In the genomic region with DNA sequence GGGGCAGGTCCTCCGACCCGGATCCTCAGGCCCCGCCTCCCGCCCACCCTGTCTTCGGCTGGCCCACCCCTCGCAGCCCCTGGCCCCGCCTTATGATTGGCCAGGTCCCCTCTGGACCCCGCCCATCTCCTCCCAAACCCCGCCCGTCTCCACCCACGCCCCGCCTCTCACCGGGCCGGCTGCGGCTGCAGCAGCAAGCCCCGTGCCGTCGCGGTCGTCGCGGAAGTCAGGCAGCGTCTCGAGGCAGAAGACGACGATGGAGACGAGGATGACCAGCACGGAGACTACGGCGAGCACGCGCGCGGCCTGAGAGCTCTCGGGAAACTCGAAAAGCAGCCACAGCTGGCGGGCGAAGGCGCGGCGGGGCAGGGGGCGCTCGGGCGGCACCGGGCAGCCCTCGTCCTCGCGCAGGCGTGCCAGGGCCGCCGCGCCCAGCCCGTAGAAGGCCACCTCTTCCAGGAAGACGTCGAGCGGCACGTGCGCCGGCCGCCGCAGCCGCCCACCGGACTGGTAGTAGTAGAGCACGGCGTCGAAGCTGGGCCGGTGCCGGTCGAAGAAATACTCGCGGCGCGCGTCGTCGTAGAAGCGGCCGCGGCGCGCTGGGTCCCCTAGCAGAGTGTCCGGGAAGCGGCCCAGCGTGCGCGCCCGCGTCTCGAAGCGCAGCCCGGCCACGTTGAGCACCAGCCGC, we compare ENCODE assay signal across 10 cellular contexts. TPM values are rescaled to one million over a fixed set of nuclear protein-coding genes. Genes with fewer than 3 reads are reported as not detected.
DNase-seq lines count a peak whose midpoint lies in the region; ATAC-seq and TF ChIP-seq lines count a peak whose summit lies in the region.
"Had no signal": no experiment of that assay in that cellular context is flagged by ENCODE, and none has a peak within 500 bp of the region (broad histone marks: within the 10 kb centered on the region; RNA-seq: fewer than 3 reads in every experiment).

No MANE protein-coding gene starts in this region.

- H2AFZ ChIP-seq in hepatocyte (no peak overlapping the region), smooth muscle cell (ENCODE audit: low read depth) (no peak overlapping the region)

- H3K4me1 Mint-ChIP-seq in T-cell (peaks cover 10 to 17% (median 12%) of the 10 kb centered on the region in 3 donors), Calu3 (ENCODE audit: low read depth, unreplicated experiment) (peaks cover 29% of the 10 kb centered on the region)
- H3K4me1 Mint-ChIP-seq in CD4-positive, alpha-beta memory T cell: peaks cover 6 to 19% (median 12%) of the 10 kb centered on the region in 4 donors

- H3K9me3 ChIP-seq in left ventricle myocardium inferior (replicated peaks): no peaks in the 10 kb centered on the region
- no peaks in the 10 kb centered on the region for H3K9me3 ChIP-seq in hepatocyte (ENCODE audit: low read depth)
- no peaks in the 10 kb centered on the region for H3K9me3 ChIP-seq in smooth muscle cell (replicated peaks; ENCODE audit: low read depth)
- no peaks in the 10 kb centered on the region for H3K9me3 ChIP-seq in CD4-positive, alpha-beta memory T cell (ENCODE audit: control insufficient read depth in 1 of 2, low read length in 2 of 2)

- H3K79me2 ChIP-seq in hepatocyte (no peaks in the 10 kb centered on the region), smooth muscle cell (ENCODE audit: low read depth) (no peaks in the 10 kb centered on the region)

- no peaks in the 10 kb centered on the region for H3K9me2 ChIP-seq in hepatocyte (replicated peaks; ENCODE audit: insufficient read depth)

- peak overlapping the region; percentile 56 for H3K4me2 ChIP-seq in hepatocyte
- peak overlapping the region; percentile 74 for H3K4me2 ChIP-seq in smooth muscle cell

- intact Hi-C loops in left ventricle myocardium inferior (cut with micrococcal nuclease) (no loop called here), cardiac septum (cut with DNase I) (no loop called here), Calu3 (cut with micrococcal nuclease; ENCODE audit: unreplicated experiment) (no loop called here)
- intact Hi-C loops in CD4-positive, alpha-beta memory T cell (cut with micrococcal nuclease): no loop called here

- H3K4me1 ChIP-seq in left ventricle myocardium inferior: peaks cover 6% of the 10 kb centered on the region
- no peaks in the 10 kb centered on the region for H3K4me1 ChIP-seq in hepatocyte (ENCODE audit: insufficient read depth)
- H3K4me1 ChIP-seq in smooth muscle cell (ENCODE audit: low read depth): no peaks in the 10 kb centered on the region
- no peaks in the 10 kb centered on the region for H3K4me1 ChIP-seq in CD4-positive, alpha-beta memory T cell (ENCODE audit: insufficient read depth, low read length)

- H4K20me1 ChIP-seq in hepatocyte (ENCODE audit: insufficient read depth, poor library complexity, severe bottlenecking): no peaks in the 10 kb centered on the region
- H4K20me1 ChIP-seq in smooth muscle cell (ENCODE audit: low read depth): no peaks in the 10 kb centered on the region

- peak overlapping the region in 1 of 3 donors; percentile 15 for H3K4me3 Mint-ChIP-seq in T-cell
- peak overlapping the region in 1 of 8 donors; percentile 21 for H3K4me3 Mint-ChIP-seq in CD4-positive, alpha-beta memory T cell
- H3K4me3 Mint-ChIP-seq in Calu3 (ENCODE audit: low read depth, unreplicated experiment): no peak overlapping the region

- H3F3A ChIP-seq in smooth muscle cell (ENCODE audit: low read depth): no peaks in the 10 kb centered on the region

- 19% methylated on average over 78 of the region's 93 CpGs for WGBS in hepatocyte (ENCODE audit: low lambda C conversion rate, missing lambda C conversion rate)
- WGBS in smooth muscle cell (ENCODE audit: low lambda C conversion rate): 14% methylated on average over 77 of the region's 93 CpGs

- H3K27ac Mint-ChIP-seq in T-cell (no peak overlapping the region), Calu3 (ENCODE audit: unreplicated experiment) (no peak overlapping the region)
- peak overlapping the region in 2 of 7 donors; percentile 24 to 32 for H3K27ac Mint-ChIP-seq in CD4-positive, alpha-beta memory T cell
- H3K27ac Mint-ChIP-seq: CD8-positive, alpha-beta T cell had no signal

- POLR2A ChIA-PET in T-cell (lab: Charles Lee): no interaction called here
- POLR2A ChIA-PET in CD4-positive, alpha-beta memory T cell (lab: Charles Lee; ENCODE audit: partially characterized antibody): no interaction called here

- H3K9ac ChIP-seq in smooth muscle cell (ENCODE audit: low read depth): no peak overlapping the region

- H3K9me3 Mint-ChIP-seq in T-cell: peaks cover 0 to 5% (median 0%) of the 10 kb centered on the region in 3 donors
- H3K9me3 Mint-ChIP-seq in CD4-positive, alpha-beta memory T cell: peaks cover 0 to 11% (median 3%) of the 10 kb centered on the region in 8 donors
- peaks cover 7% of the 10 kb centered on the region for H3K9me3 Mint-ChIP-seq in Calu3 (ENCODE audit: low read depth, unreplicated experiment)
- H3K9me3 Mint-ChIP-seq: CD8-positive, alpha-beta T cell had no signal

- H3K36me3 ChIP-seq in left ventricle myocardium inferior: no peaks in the 10 kb centered on the region
- no peaks in the 10 kb centered on the region for H3K36me3 ChIP-seq in hepatocyte (replicated peaks; ENCODE audit: insufficient read depth, low read depth)
- no peaks in the 10 kb centered on the region for H3K36me3 ChIP-seq in smooth muscle cell (ENCODE audit: low read depth)
- H3K36me3 ChIP-seq in CD4-positive, alpha-beta memory T cell (ENCODE audit: insufficient read depth, low read length): no peaks in the 10 kb centered on the region

- TF ChIP-seq CTCF in left ventricle myocardium inferior (IDR thresholded peaks at IDR 0.05; ENCODE audit: borderline replicate concordance): no peak
- TF ChIP-seq CTCF in hepatocyte (IDR thresholded peaks at IDR 0.05; ENCODE audit: poor library complexity): no peak
- no peak for TF ChIP-seq CTCF in smooth muscle cell (IDR thresholded peaks at IDR 0.05; ENCODE audit: borderline replicate concordance, insufficient read depth, poor library complexity, severe bottlenecking)
- TF ChIP-seq CTCF in Calu3 (IDR thresholded peaks at IDR 0.05; ENCODE audit: unreplicated experiment): no peak

- peak in 3 of 4 experiments; percentile 30 to 52 (median 34) for ATAC-seq in T-cell (replicated peaks in 1 of 4)
- no peak for ATAC-seq in GM19455 (IDR thresholded peaks at IDR 0.05; ENCODE audit: unreplicated experiment)
- ATAC-seq: CD8-positive, alpha-beta T cell; effector memory CD8-positive, alpha-beta T cell had no signal

- BruUV-seq in Calu3 (replicated peaks; lab: Mats Ljungman, UMichigan): no TSS peak

- H3K27me3 ChIP-seq in left ventricle myocardium inferior (ENCODE audit: low read depth): peaks cover 75% of the 10 kb centered on the region
- peaks cover 45% of the 10 kb centered on the region for H3K27me3 ChIP-seq in hepatocyte
- H3K27me3 ChIP-seq in smooth muscle cell (ENCODE audit: low read depth): peaks cover 29% of the 10 kb centered on the region
- H3K27me3 ChIP-seq in CD4-positive, alpha-beta memory T cell (ENCODE audit: insufficient read depth, low read length): peaks cover 9% of the 10 kb centered on the region

- DNase-seq in left ventricle myocardium inferior (no peak), cardiac septum (ENCODE audit: low spot score) (no peak), T-cell (peak in 2 of 34 experiments; percentile 11 to 21), hepatocyte (ENCODE audit: low spot score) (no peak), smooth muscle cell (lab: John Stamatoyannopoulos, UW; ENCODE audit: unreplicated experiment) (no peak), Calu3 (no peak)
- no peak for DNase-seq in CD4-positive, alpha-beta memory T cell
- DNase-seq: effector memory CD8-positive, alpha-beta T cell had no signal

- CTCF ChIA-PET in T-cell (lab: Charles Lee) (no interaction called here), Calu3 (lab: Charles Lee) (no interaction called here)
- CTCF ChIA-PET in CD4-positive, alpha-beta memory T cell (lab: Charles Lee; ENCODE audit: partially characterized antibody): no interaction called here

- no peaks in the 10 kb centered on the region for H3K36me3 Mint-ChIP-seq in T-cell
- H3K36me3 Mint-ChIP-seq in CD4-positive, alpha-beta memory T cell: no peaks in the 10 kb centered on the region
- peaks cover 22% of the 10 kb centered on the region for H3K36me3 Mint-ChIP-seq in Calu3 (ENCODE audit: insufficient read depth, unreplicated experiment)
- H3K36me3 Mint-ChIP-seq: CD8-positive, alpha-beta T cell had no signal

- peak overlapping the region; percentile 43 for H3K4me3 ChIP-seq in left ventricle myocardium inferior
- H3K4me3 ChIP-seq in hepatocyte: no peak overlapping the region
- no peak overlapping the region for H3K4me3 ChIP-seq in smooth muscle cell
- H3K4me3 ChIP-seq in CD4-positive, alpha-beta memory T cell (ENCODE audit: low read length in 2 of 2): no peak overlapping the region

- H3K27ac ChIP-seq in left ventricle myocardium inferior (replicated peaks) (no peak overlapping the region), hepatocyte (no peak overlapping the region), smooth muscle cell (ENCODE audit: low read depth) (no peak overlapping the region)
- H3K27ac ChIP-seq in CD4-positive, alpha-beta memory T cell (ENCODE audit: low read depth, low read length): no peak overlapping the region

- peaks cover 58 to 78% of the 10 kb centered on the region in 2 donors for H3K27me3 Mint-ChIP-seq in T-cell
- H3K27me3 Mint-ChIP-seq in CD4-positive, alpha-beta memory T cell: peaks cover 45 to 52% of the 10 kb centered on the region in 2 donors
- peaks cover 66% of the 10 kb centered on the region for H3K27me3 Mint-ChIP-seq in Calu3 (ENCODE audit: unreplicated experiment)

RNA-seq across cellular contexts. Expression of gene KCNA7, which starts 0.5 kb away (rescaled TPM):
- 0.66 TPM for total RNA-seq in left ventricle myocardium inferior
- 0.27 TPM for total RNA-seq in cardiac septum
- not detected for total RNA-seq in T-cell
- total RNA-seq in hepatocyte: not detected in 2 replicates
- polyA plus RNA-seq in hepatocyte: not detected in 2 replicates
- not detected in 2 replicates for total RNA-seq in smooth muscle cell
- polyA plus RNA-seq in smooth muscle cell: 0.08 and 0.18 TPM in 2 replicates
- not detected for total RNA-seq in CD4-positive, alpha-beta memory T cell
- polyA plus RNA-seq in CD4-positive, alpha-beta memory T cell: not detected
- not detected in 2 replicates for total RNA-seq in Calu3 (2022)
- total RNA-seq: CD8-positive, alpha-beta T cell had no signal

RNA-seq across cellular contexts. Expression of gene NTF4, which starts 7.4 kb away (rescaled TPM):
- not detected for total RNA-seq in left ventricle myocardium inferior
- not detected for total RNA-seq in cardiac septum
- total RNA-seq in T-cell: not detected
- 2.9 and 3.4 TPM in 2 replicates for total RNA-seq in hepatocyte
- polyA plus RNA-seq in hepatocyte: 6.9 and 11.5 TPM in 2 replicates
- total RNA-seq in smooth muscle cell: 1.2 and 1.8 TPM in 2 replicates
- 1.4 and 7.8 TPM in 2 replicates for polyA plus RNA-seq in smooth muscle cell
- not detected for total RNA-seq in CD4-positive, alpha-beta memory T cell
- polyA plus RNA-seq in CD4-positive, alpha-beta memory T cell: not detected
- total RNA-seq in Calu3 (2022): 0.69 and 0.83 TPM in 2 replicates
- total RNA-seq: CD8-positive, alpha-beta T cell had no signal

RNA-seq across cellular contexts. Expression of gene SNRNP70, which starts 13.2 kb away (rescaled TPM):
- 115 TPM for total RNA-seq in left ventricle myocardium inferior
- 137 TPM for total RNA-seq in cardiac septum
- 100 to 1,000 TPM; 406 to 704 (median 645) TPM for total RNA-seq in T-cell
- total RNA-seq in hepatocyte: 164 and 190 TPM in 2 replicates
- 248 and 294 TPM in 2 replicates for polyA plus RNA-seq in hepatocyte
- 164 and 200 TPM in 2 replicates for total RNA-seq in smooth muscle cell
- polyA plus RNA-seq in smooth muscle cell: 206 and 216 TPM in 2 replicates
- total RNA-seq in CD4-positive, alpha-beta memory T cell: 100 to 1,000 TPM; 675 to 689 TPM
- polyA plus RNA-seq in CD4-positive, alpha-beta memory T cell: 10 to 100 TPM; 31.5 to 55.2 TPM
- total RNA-seq in Calu3 (2022): 310 and 325 TPM in 2 replicates

RNA-seq across cellular contexts. Expression of gene CGB7, which starts 14.5 kb away (rescaled TPM):
- total RNA-seq in left ventricle myocardium inferior: not detected
- total RNA-seq in cardiac septum: not detected
- not detected for total RNA-seq in T-cell
- total RNA-seq in hepatocyte: 0.76 TPM in 1 of 2 replicates, not detected in the other
- polyA plus RNA-seq in hepatocyte: 1.6 and 4.1 TPM in 2 replicates
- total RNA-seq in smooth muscle cell: 1.3 and 2.0 TPM in 2 replicates
- 2.5 and 7.6 TPM in 2 replicates for polyA plus RNA-seq in smooth muscle cell
- total RNA-seq in CD4-positive, alpha-beta memory T cell: not detected
- polyA plus RNA-seq in CD4-positive, alpha-beta memory T cell: not detected
- 0.66 and 1.0 TPM in 2 replicates for total RNA-seq in Calu3 (2022)
- total RNA-seq: CD8-positive, alpha-beta T cell had no signal

RNA-seq across cellular contexts. Expression of gene CGB8, which starts 23.1 kb away (rescaled TPM):
- total RNA-seq in left ventricle myocardium inferior (not detected), cardiac septum (not detected), T-cell (not detected), hepatocyte (0.50 TPM in 1 of 2 replicates, not detected in the other), smooth muscle cell (not detected in 2 replicates), Calu3 (2022) (0.54 and 0.56 TPM in 2 replicates)
- polyA plus RNA-seq in hepatocyte (0.53 TPM in 1 of 2 replicates, not detected in the other), smooth muscle cell (1.0 and 7.4 TPM in 2 replicates)
- not detected for total RNA-seq in CD4-positive, alpha-beta memory T cell
- polyA plus RNA-seq in CD4-positive, alpha-beta memory T cell: not detected
- total RNA-seq: CD8-positive, alpha-beta T cell had no signal
